ENCODE assay signal across 8 cellular contexts in the genomic region with DNA sequence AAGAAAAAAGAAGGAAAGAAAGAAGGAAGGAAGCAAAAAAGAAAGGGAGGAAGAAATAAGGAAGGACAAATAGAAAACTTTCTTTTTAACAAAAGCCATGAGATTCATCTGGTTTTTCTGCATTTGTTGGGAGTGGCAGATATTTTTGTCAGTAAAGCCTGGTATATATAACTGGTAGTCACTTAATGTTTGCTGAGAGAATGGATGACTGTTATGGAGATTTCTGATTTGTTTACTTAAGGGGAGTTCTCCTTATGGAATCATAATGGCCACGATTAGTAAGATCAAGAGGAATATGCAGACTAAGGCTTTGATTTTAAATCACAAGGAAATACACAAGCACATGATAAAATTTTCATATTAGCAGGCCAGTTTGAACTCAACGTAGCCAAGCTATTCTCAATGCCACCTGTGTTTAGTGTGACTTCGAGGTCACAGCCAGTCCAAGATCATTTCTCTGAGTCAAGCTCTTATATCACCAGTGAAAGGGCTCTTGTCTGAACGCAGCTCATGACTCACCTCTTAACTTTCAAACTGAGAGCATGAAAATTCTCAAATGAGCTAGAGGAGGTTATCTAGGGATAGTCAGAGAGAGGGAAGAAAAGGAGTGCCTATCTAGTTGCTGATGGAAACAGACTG.
DNase-seq lines count a peak whose midpoint lies in the region; ATAC-seq and TF ChIP-seq lines count a peak whose summit lies in the region.
"Had no signal": no experiment of that assay in that cellular context is flagged by ENCODE, and none has a peak within 500 bp of the region (broad histone marks: within the 10 kb centered on the region; RNA-seq: fewer than 3 reads in every experiment).

No MANE protein-coding gene starts in this region.

- in situ Hi-C loops in GM13976 (cut with MboI; ENCODE audit: low sequenced_read_pairs, unreplicated experiment): no loop called here

- DNase-seq in NCI-H1436 treated with DMSO at 0.1 percent for 48 hours (lab: John Stamatoyannopoulos, UW) (peak; percentile 37), dedifferentiated amniotic fluid mesenchymal stem cell (ENCODE audit: extremely low spot score) (peak; percentile 55), progenitor cell of endocrine pancreas (ENCODE audit: low spot score, unreplicated experiment) (no peak), medulla oblongata (ENCODE audit: extremely low spot score) (no peak), GM13976 (ENCODE audit: low spot score) (no peak)
- DNase-seq: KG1 had no signal

- no peak for TF ChIP-seq CTCF in progenitor cell of endocrine pancreas (IDR thresholded peaks at IDR 0.05; ENCODE audit: unreplicated experiment)
- no peak for TF ChIP-seq CTCF in GM13976 (IDR thresholded peaks at IDR 0.05; ENCODE audit: borderline replicate concordance, control extremely low read depth, extremely low read depth, insufficient read depth, missing control alignments)

- peaks cover 35% of the 10 kb centered on the region for H3K4me1 Mint-ChIP-seq in progenitor cell of endocrine pancreas (ENCODE audit: low read depth)

- peak overlapping the region; percentile 25 for H3K27ac Mint-ChIP-seq in progenitor cell of endocrine pancreas

- peaks cover 42% of the 10 kb centered on the region for H3K27me3 Mint-ChIP-seq in progenitor cell of endocrine pancreas

- H3K4me3 Mint-ChIP-seq in progenitor cell of endocrine pancreas (ENCODE audit: low read depth): no peak overlapping the region

- H3K9me3 Mint-ChIP-seq in progenitor cell of endocrine pancreas (ENCODE audit: low read depth): no peaks in the 10 kb centered on the region

- peak; percentile 59 for ATAC-seq in GM18511 (IDR thresholded peaks at IDR 0.05; ENCODE audit: unreplicated experiment)
- no peak for ATAC-seq in GM19455 (IDR thresholded peaks at IDR 0.05; ENCODE audit: unreplicated experiment)

- no peaks in the 10 kb centered on the region for H3K36me3 Mint-ChIP-seq in progenitor cell of endocrine pancreas (ENCODE audit: insufficient read depth)

Comparison
In these comparisons a context has a peak if more than half of its experiments do, and no peak if none do; other contexts are left out.
1. DNase-seq: peak in NCI-H1436 treated with DMSO at 0.1 percent for 48 hours (single experiment) and dedifferentiated amniotic fluid mesenchymal stem cell (single experiment); none in progenitor cell of endocrine pancreas (single experiment), medulla oblongata (single experiment) and GM13976 (single experiment).